8 cellular contexts compared by ENCODE assay signal in genomic region chr6:40587240-40588069, GRCh38. TPM values are rescaled to one million over a fixed set of nuclear protein-coding genes. Genes with fewer than 3 reads are reported as not detected.
DNase-seq lines count a peak whose midpoint lies in the region; ATAC-seq and TF ChIP-seq lines count a peak whose summit lies in the region.

TSS of gene LRFN2 (minus strand) at chr6:40587364.

- ATAC-seq in HG03342 (IDR thresholded peaks at IDR 0.05; ENCODE audit: unreplicated experiment): peak; percentile 56
- ATAC-seq in activated T-cell treated with anti-CD3 and anti-CD28 coated beads, Interleukin-2, amount 50 U/mL, for 72 hours (replicated peaks in 1 of 2): peak; percentile 92 to 94
- peak; percentile 82 to 94 for ATAC-seq in naive thymus-derived CD8-positive, alpha-beta T cell
- ATAC-seq in stimulated activated effector memory CD8-positive, alpha-beta T cell treated with anti-CD3 and anti-CD28 coated beads, Interleukin-12 subunit alpha, Interleukin-12 subunit beta, amount 100 ng/mL, for 72 hours: peak; percentile 81

- POLR2A ChIA-PET in naive thymus-derived CD8-positive, alpha-beta T cell (lab: Charles Lee): interaction anchor here (0.6 kb wide), 1 partner anchor 1410 kb away, joined by 4 read pairs; no protein-coding TSS in a partner anchor

- H3K27me3 ChIP-seq in esophagus squamous epithelium: peaks cover 0 to 82% (median 0%) of the 10 kb centered on the region in 4 donors

- WGBS in esophagus squamous epithelium, 2 donors: 0% methylated on average over 6 to 8 of the region's 89 CpGs

- H3K9me3 Mint-ChIP-seq in activated T-cell treated with anti-CD3 and anti-CD28 coated beads, Interleukin-2, amount 50 U/mL, for 72 hours: no peaks in the 10 kb centered on the region
- H3K9me3 Mint-ChIP-seq in naive thymus-derived CD8-positive, alpha-beta T cell: peaks cover 0 to 2% (median 0%) of the 10 kb centered on the region in 9 donors
- no peaks in the 10 kb centered on the region for H3K9me3 Mint-ChIP-seq in stimulated activated effector memory CD8-positive, alpha-beta T cell treated with anti-CD3 and anti-CD28 coated beads, Interleukin-12 subunit alpha, Interleukin-12 subunit beta, amount 100 ng/mL, for 72 hours

- H3K4me1 ChIP-seq in esophagus squamous epithelium: peaks cover 14 to 32% (median 16%) of the 10 kb centered on the region in 3 donors

- no peaks in the 10 kb centered on the region for H3K36me3 ChIP-seq in esophagus squamous epithelium

- no peaks in the 10 kb centered on the region for H3K9me3 ChIP-seq in esophagus squamous epithelium

- peaks cover 31% of the 10 kb centered on the region for H3K27me3 Mint-ChIP-seq in activated T-cell treated with anti-CD3 and anti-CD28 coated beads, Interleukin-2, amount 50 U/mL, for 72 hours (ENCODE audit: low read depth)
- H3K27me3 Mint-ChIP-seq in naive thymus-derived CD8-positive, alpha-beta T cell: peaks cover 20 to 48% (median 38%) of the 10 kb centered on the region in 5 donors

- intact Hi-C loops in esophagus squamous epithelium (cut with DNase I): loop anchor here (10.0 kb wide), 1 partner anchor 253 kb away; no protein-coding TSS in a partner anchor

- H3K36me3 Mint-ChIP-seq in activated T-cell treated with anti-CD3 and anti-CD28 coated beads, Interleukin-2, amount 50 U/mL, for 72 hours (ENCODE audit: insufficient read depth in 2 of 2): no peaks in the 10 kb centered on the region
- H3K36me3 Mint-ChIP-seq in naive thymus-derived CD8-positive, alpha-beta T cell: no peaks in the 10 kb centered on the region
- no peaks in the 10 kb centered on the region for H3K36me3 Mint-ChIP-seq in stimulated activated effector memory CD8-positive, alpha-beta T cell treated with anti-CD3 and anti-CD28 coated beads, Interleukin-12 subunit alpha, Interleukin-12 subunit beta, amount 100 ng/mL, for 72 hours

- peaks cover 6% of the 10 kb centered on the region for H3K4me1 Mint-ChIP-seq in activated T-cell treated with anti-CD3 and anti-CD28 coated beads, Interleukin-2, amount 50 U/mL, for 72 hours (ENCODE audit: low read depth)
- H3K4me1 Mint-ChIP-seq in naive thymus-derived CD8-positive, alpha-beta T cell: peaks cover 0 to 33% (median 23%) of the 10 kb centered on the region in 4 donors
- peaks cover 24% of the 10 kb centered on the region for H3K4me1 Mint-ChIP-seq in stimulated activated effector memory CD8-positive, alpha-beta T cell treated with anti-CD3 and anti-CD28 coated beads, Interleukin-12 subunit alpha, Interleukin-12 subunit beta, amount 100 ng/mL, for 72 hours

- peak within 1 kb of the TSS; percentile 42 to 71 (median 51) for H3K4me3 ChIP-seq in esophagus squamous epithelium

- TF ChIP-seq CTCF in esophagus squamous epithelium (IDR thresholded peaks at IDR 0.05): peak; percentile 62 to 86 (median 72)

- H3K27ac Mint-ChIP-seq in activated T-cell treated with anti-CD3 and anti-CD28 coated beads, Interleukin-2, amount 50 U/mL, for 72 hours: no peak within 1 kb of the TSS
- peak within 1 kb of the TSS in 2 of 10 donors; percentile 38 to 65 for H3K27ac Mint-ChIP-seq in naive thymus-derived CD8-positive, alpha-beta T cell
- H3K27ac Mint-ChIP-seq in stimulated activated effector memory CD8-positive, alpha-beta T cell treated with anti-CD3 and anti-CD28 coated beads, Interleukin-12 subunit alpha, Interleukin-12 subunit beta, amount 100 ng/mL, for 72 hours: no peak within 1 kb of the TSS

- peak within 1 kb of the TSS; percentile 88 to 93 for H3K4me3 Mint-ChIP-seq in activated T-cell treated with anti-CD3 and anti-CD28 coated beads, Interleukin-2, amount 50 U/mL, for 72 hours
- H3K4me3 Mint-ChIP-seq in naive thymus-derived CD8-positive, alpha-beta T cell: peak within 1 kb of the TSS; percentile 54 to 92 (median 80)
- peak within 1 kb of the TSS; percentile 68 for H3K4me3 Mint-ChIP-seq in stimulated activated effector memory CD8-positive, alpha-beta T cell treated with anti-CD3 and anti-CD28 coated beads, Interleukin-12 subunit alpha, Interleukin-12 subunit beta, amount 100 ng/mL, for 72 hours

- TF ChIP-seq POLR2A in esophagus squamous epithelium (IDR thresholded peaks at IDR 0.05): no peak

- peak; percentile 58 to 59 for DNase-seq in NCI-H187 (lab: John Stamatoyannopoulos, UW)
- DNase-seq in NCI-H187 treated with DMSO at 0.1 percent for 48 hours (lab: John Stamatoyannopoulos, UW): no peak
- peak; percentile 73 for DNase-seq in NCI-H774 (lab: John Stamatoyannopoulos, UW)
- DNase-seq in activated T-cell treated with anti-CD3 and anti-CD28 coated beads, Interleukin-2, amount 50 U/mL, for 72 hours: peak; percentile 81 to 83
- DNase-seq in esophagus squamous epithelium (lab: John Stamatoyannopoulos, UW): no peak
- peak; percentile 29 to 73 (median 53) for DNase-seq in naive thymus-derived CD8-positive, alpha-beta T cell
- DNase-seq in stimulated activated effector memory CD8-positive, alpha-beta T cell treated with anti-CD3 and anti-CD28 coated beads, Interleukin-12 subunit alpha, Interleukin-12 subunit beta, amount 100 ng/mL, for 72 hours (ENCODE audit: low spot score in 2 of 2): peak; percentile 63 to 82

- H3K27ac ChIP-seq in esophagus squamous epithelium: peak within 1 kb of the TSS in 3 of 4 donors; percentile 25 to 68 (median 59)

RNA-seq across cellular contexts. Expression of gene LRFN2, which starts in this region (rescaled TPM):
- under 1 TPM in 1 of 2 donors, not detected in 1; 0.12 TPM for total RNA-seq in activated T-cell treated with anti-CD3 and anti-CD28 coated beads, Interleukin-2, amount 50 U/mL, for 72 hours
- total RNA-seq in esophagus squamous epithelium: 1 to 10 TPM in 1 of 4 donors, under 1 TPM in 3; 0.18 to 2.2 (median 0.34) TPM
- not detected for total RNA-seq in naive thymus-derived CD8-positive, alpha-beta T cell
- under 1 TPM in 2 of 3 donors, not detected in 1; 0.09 to 0.25 TPM for polyA plus RNA-seq in naive thymus-derived CD8-positive, alpha-beta T cell

Comparison
In these comparisons a context has a peak if more than half of its experiments do, and no peak if none do; other contexts are left out.
1. DNase-seq: peak in NCI-H187 (2 of 2), NCI-H774 (single experiment) and stimulated activated effector memory CD8-positive, alpha-beta T cell treated with anti-CD3 and anti-CD28 coated beads, Interleukin-12 subunit alpha, Interleukin-12 subunit beta, amount 100 ng/mL, for 72 hours (2 of 2); none in NCI-H187 treated with DMSO at 0.1 percent for 48 hours (single experiment) and esophagus squamous epithelium (single experiment).
2. Peak in DNase-seq and ATAC-seq in activated T-cell treated with anti-CD3 and anti-CD28 coated beads, Interleukin-2, amount 50 U/mL, for 72 hours; RNA of the gene not detected or under 1 TPM.
3. Peak in DNase-seq and ATAC-seq in naive thymus-derived CD8-positive, alpha-beta T cell; RNA of the gene not detected or under 1 TPM.
4. Peak in every context shown above with its lines, with median percentiles within 50 percentile points of each other: ATAC-seq and H3K4me3 Mint-ChIP-seq.